ENCODE assay signal across 8 cellular contexts in the genomic region with DNA sequence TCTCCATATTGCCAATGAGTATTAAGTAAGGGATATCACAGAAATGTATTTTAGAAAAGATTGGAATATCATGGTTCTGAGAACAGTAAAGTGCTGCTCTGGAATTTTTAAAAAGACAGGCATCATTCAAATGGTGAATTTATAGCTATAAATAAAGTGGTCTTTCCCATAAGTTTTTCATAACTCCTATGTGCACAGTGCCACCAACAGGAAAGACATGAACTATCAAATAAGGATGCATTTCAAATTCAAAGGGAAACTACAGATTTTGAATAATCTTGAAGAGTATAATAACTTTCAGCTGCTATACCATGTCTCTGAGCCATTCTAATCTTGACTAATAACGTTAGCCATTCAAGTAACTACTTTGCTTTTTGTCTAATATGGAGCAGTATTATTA.
A peak's percentile ranks its signal among the peaks of the same experiment; 100 is the strongest.
DNase-seq lines count a peak whose midpoint lies in the region; ATAC-seq and TF ChIP-seq lines count a peak whose summit lies in the region.
"Had no signal": no experiment of that assay in that cellular context is flagged by ENCODE, and none has a peak within 500 bp of the region (broad histone marks: within the 10 kb centered on the region; RNA-seq: fewer than 3 reads in every experiment).

No MANE protein-coding gene starts in this region.

- no peak overlapping the region for H3K4ac ChIP-seq in mesenchymal stem cell (ENCODE audit: low read depth in 1 of 2, low read length in 2 of 2)

- no peak overlapping the region for H2BK120ac ChIP-seq in mesenchymal stem cell (ENCODE audit: low read depth, low read length)

- DNase-seq in Caki2 (ENCODE audit: low read depth) (peak; percentile 3), astrocyte of the spinal cord (ENCODE audit: low read depth, low spot score) (peak; percentile 29), mesenchymal stem cell (peak; percentile 3), GM19238 (ENCODE audit: insufficient read length, low spot score) (no peak)
- DNase-seq: NCI-H446 treated with DMSO at 0.1 percent for 48 hours had no signal

- H2AFZ ChIP-seq in Loucy (ENCODE audit: low read length), result no peak overlapping the region
- no peak overlapping the region for H2AFZ ChIP-seq in mesenchymal stem cell (ENCODE audit: low read depth, low read length)

- H3K27me3 ChIP-seq in Loucy (ENCODE audit: insufficient read depth, low read length, poor library complexity, severe bottlenecking) (no peaks in the 10 kb centered on the region), mesenchymal stem cell (ENCODE audit: control insufficient read depth in 1 of 2, insufficient read depth in 1 of 2, low read length in 2 of 2) (no peaks in the 10 kb centered on the region)

- no peak overlapping the region for H3K27ac ChIP-seq in mesenchymal stem cell (ENCODE audit: low read length, poor library complexity, severe bottlenecking)

- H3K79me1 ChIP-seq in mesenchymal stem cell (replicated peaks; ENCODE audit: low read length, poor library complexity, severe bottlenecking), result no peaks in the 10 kb centered on the region

- H3K23ac ChIP-seq in mesenchymal stem cell (ENCODE audit: low read length in 2 of 2), result no peak overlapping the region

- H2AK5ac ChIP-seq in mesenchymal stem cell (ENCODE audit: low read length, severe bottlenecking), result no peak overlapping the region

- TF ChIP-seq CTCF in Loucy (conservative IDR thresholded peaks at IDR 0.05; ENCODE audit: low read length) (peak; percentile 51), astrocyte of the spinal cord (IDR thresholded peaks at IDR 0.05; ENCODE audit: low read depth, low read length) (peak; percentile 34)

- H4K20me1 ChIP-seq in Loucy (ENCODE audit: insufficient read depth, low read length, poor library complexity, severe bottlenecking), result no peaks in the 10 kb centered on the region

- no peak overlapping the region for H4K8ac ChIP-seq in mesenchymal stem cell (ENCODE audit: low read length)

- no peaks in the 10 kb centered on the region for H3K9me2 ChIP-seq in Loucy (replicated peaks; ENCODE audit: low read depth, low read length)

- in situ Hi-C loops in Caki2 (cut with HindIII; ENCODE audit: low pct_unique_long_range_greater_than_20kb, low sequenced_read_pairs) (no loop called here), astrocyte of the spinal cord (cut with HindIII; ENCODE audit: low sequenced_read_pairs) (no loop called here)

- no peaks in the 10 kb centered on the region for H3K79me2 ChIP-seq in Loucy (ENCODE audit: insufficient read depth, low read length)

- no peak overlapping the region for H3K14ac ChIP-seq in mesenchymal stem cell (ENCODE audit: low read length in 2 of 2)

- no peaks in the 10 kb centered on the region for H3F3A ChIP-seq in Loucy (ENCODE audit: low read depth)

- no peak overlapping the region for H2BK12ac ChIP-seq in mesenchymal stem cell (ENCODE audit: low read length in 2 of 2)

- H3K36me3 ChIP-seq in Loucy (ENCODE audit: insufficient read depth, low read length) (no peaks in the 10 kb centered on the region), mesenchymal stem cell (ENCODE audit: control insufficient read depth in 1 of 2, insufficient read depth in 2 of 2, low read depth in 1 of 2, low read length in 2 of 2) (no peaks in the 10 kb centered on the region)

- H3K18ac ChIP-seq in mesenchymal stem cell (ENCODE audit: low read depth in 1 of 2, low read length in 2 of 2), result no peak overlapping the region

- ATAC-seq in GM21381 (IDR thresholded peaks at IDR 0.05; ENCODE audit: unreplicated experiment) (no peak), GM18517 (IDR thresholded peaks at IDR 0.05; ENCODE audit: unreplicated experiment) (no peak)

- no peaks in the 10 kb centered on the region for H3K9me3 ChIP-seq in Loucy (ENCODE audit: insufficient read depth, low read depth, low read length)
- H3K9me3 ChIP-seq in mesenchymal stem cell (ENCODE audit: control insufficient read depth, low read length), result no peaks in the 10 kb centered on the region

- H2BK5ac ChIP-seq in mesenchymal stem cell (ENCODE audit: low read depth, low read length, poor library complexity, severe bottlenecking), result no peak overlapping the region

- H3K9ac ChIP-seq in Loucy (ENCODE audit: low read depth, low read length, poor library complexity, severe bottlenecking), result no peak overlapping the region
- H3K9ac ChIP-seq in mesenchymal stem cell (ENCODE audit: low read length), result no peak overlapping the region

- no peaks in the 10 kb centered on the region for H3K4me1 ChIP-seq in Loucy (ENCODE audit: insufficient read depth, low read length, poor library complexity, severe bottlenecking)
- no peaks in the 10 kb centered on the region for H3K4me1 ChIP-seq in mesenchymal stem cell (ENCODE audit: control insufficient read depth, insufficient read depth, low read depth, low read length)

- no peak overlapping the region for H3K4me2 ChIP-seq in Loucy (ENCODE audit: low read depth, low read length, poor library complexity, severe bottlenecking)
- H3K4me2 ChIP-seq in mesenchymal stem cell (ENCODE audit: low read length, poor library complexity, severe bottlenecking), result no peak overlapping the region

- H4K91ac ChIP-seq in mesenchymal stem cell (ENCODE audit: low read length), result no peak overlapping the region

- no CpG with 5 or more reads among the region's 1 CpG for WGBS in mesenchymal stem cell

- H2BK15ac ChIP-seq in mesenchymal stem cell (ENCODE audit: low read depth, poor library complexity, severe bottlenecking), result no peak overlapping the region

- H3K4me3 ChIP-seq in Loucy (ENCODE audit: low read length, poor library complexity, severe bottlenecking) (no peak overlapping the region), astrocyte of the spinal cord (ENCODE audit: low read depth, low read length) (no peak overlapping the region), mesenchymal stem cell (ENCODE audit: insufficient read depth in 1 of 2, low read depth in 1 of 2, low read length in 2 of 2) (no peak overlapping the region)
